Comparison of ENCODE assay signal across 9 cellular contexts in genomic region chr1:32393136-32393535, GRCh38. TPM values are rescaled to one million over a fixed set of nuclear protein-coding genes. Genes with fewer than 3 reads are reported as not detected.
DNase-seq lines count a peak whose midpoint lies in the region; ATAC-seq, FAIRE-seq and TF ChIP-seq lines count a peak whose summit lies in the region.
"Had no signal": no experiment of that assay in that cellular context is flagged by ENCODE, and none has a peak within 500 bp of the region (broad histone marks: within the 10 kb centered on the region; RNA-seq: fewer than 3 reads in every experiment).

No MANE protein-coding gene starts in this region.

- H3K4me2 ChIP-seq in K562 (ENCODE audit: insufficient read depth, low read length), result peak overlapping the region; percentile 93

- H3K4me1 ChIP-seq in right atrium auricular region (peaks cover 0 to 40% of the 10 kb centered on the region in 2 donors), K562 (replicated peaks in 1 of 2; ENCODE audit: control insufficient read depth in 2 of 2, insufficient read depth in 2 of 2, low read length in 2 of 2) (peaks cover 49 to 54% of the 10 kb centered on the region in 2 experiments), mesodermal cell (ENCODE audit: control insufficient read depth, insufficient read depth, low read length, poor library complexity, severe bottlenecking) (peaks cover 15% of the 10 kb centered on the region), body of pancreas (peaks cover 29% of the 10 kb centered on the region)

- no peak for DNase-seq in right atrium auricular region (ENCODE audit: low spot score)
- no peak for DNase-seq in left ventricle myocardium superior
- peak in 1 of 4 experiments; percentile 40 for DNase-seq in K562 (ENCODE audit: extremely low read depth in 1 of 4, low spot score in 3 of 4)
- DNase-seq in OCI-M1 (lab: John Stamatoyannopoulos, UW), result no peak
- no peak for DNase-seq in body of pancreas
- DNase-seq: NCI-H2029 treated with DMSO at 0.1 percent for 48 hours had no signal

- no peak overlapping the region for H2AFZ ChIP-seq in K562 (ENCODE audit: low read depth, low read length)

- no peak for TF ChIP-seq POLR2A in K562 (conservative IDR thresholded peaks at IDR 0.05)
- TF ChIP-seq POLR2A in body of pancreas (IDR thresholded peaks at IDR 0.05), result no peak

- H3K9me3 ChIP-seq in right atrium auricular region (no peaks in the 10 kb centered on the region), K562 (replicated peaks; ENCODE audit: control insufficient read depth, insufficient read depth, low read depth, low read length) (no peaks in the 10 kb centered on the region; the same call in 1 of the 2 replicates), mesodermal cell (ENCODE audit: control insufficient read depth, low read length) (peaks cover 5% of the 10 kb centered on the region), body of pancreas (no peaks in the 10 kb centered on the region)

- in situ Hi-C loops in K562 (cut with MboI), result no loop called here

- TF ChIP-seq CTCF in right atrium auricular region (IDR thresholded peaks at IDR 0.05) (no peak), K562 (IDR thresholded peaks at IDR 0.05 in 2 of 3, conservative IDR thresholded peaks at IDR 0.05 in 1 of 3; ENCODE audit: insufficient read depth in 2 of 3, low read depth in 1 of 3, low read length in 3 of 3) (no peak), body of pancreas (IDR thresholded peaks at IDR 0.05) (no peak)

- no TSS peak for BruUV-seq in K562 (replicated peaks; lab: Mats Ljungman, UMichigan)

- WGBS in K562 (ENCODE audit: insufficient coverage, low coverage, missing lambda C conversion rate), result 7% methylated on average over 1 of the region's 1 CpG
- 100% methylated on average over 1 of the region's 1 CpG for WGBS in mesodermal cell (ENCODE audit: insufficient coverage in 2 of 2), 2 experiments
- WGBS in body of pancreas, 2 donors, result 50 to 69% methylated on average over 1 of the region's 1 CpG

- peaks cover 11% of the 10 kb centered on the region for H3K9me1 ChIP-seq in K562 (ENCODE audit: control insufficient read depth, insufficient read depth, low read length)

- H3K27me3 ChIP-seq in right atrium auricular region (no peaks in the 10 kb centered on the region), K562 (ENCODE audit: control insufficient read depth in 2 of 2, insufficient read depth in 2 of 2, low read length in 2 of 2) (no peaks in the 10 kb centered on the region), body of pancreas (no peaks in the 10 kb centered on the region)

- H3K9ac ChIP-seq in K562 (ENCODE audit: insufficient read depth in 1 of 2, low read depth in 2 of 2, low read length in 2 of 2), result peak overlapping the region; percentile 94 to 99

- POLR2A ChIA-PET in K562 (lab: Yijun Ruan, JAX), result interaction anchor here (0.5 to 7.0 kb wide), 6 partner anchors 8 to 403 kb away, joined by 3 to 47 read pairs (median 6); partner anchors contain the start of genes HDAC1 and MARCKSL1

- ATAC-seq in left ventricle myocardium superior (no peak), K562 (no peak), body of pancreas (no peak), GM21576 (IDR thresholded peaks at IDR 0.05; ENCODE audit: unreplicated experiment) (no peak), HG03025 (IDR thresholded peaks at IDR 0.05; ENCODE audit: low FRiP score, unreplicated experiment) (no peak)

- FAIRE-seq in K562 (lab: Jason Lieb, UNC), result no peak

- CTCF ChIA-PET in K562 (lab: Yijun Ruan, JAX; ENCODE audit: low intra/inter-chr PET ratio), result no interaction called here

- TF ChIP-seq RAD21 in K562 (CRISPR knock-in tag; conservative IDR thresholded peaks at IDR 0.05 in 1 of 2, IDR thresholded peaks at IDR 0.05 in 1 of 2), result no peak

- H3K4me3 ChIP-seq in right atrium auricular region (peak overlapping the region; percentile 57 to 83), K562 (peak overlapping the region; percentile 68), mesodermal cell (ENCODE audit: extremely low read depth, insufficient read depth, low read length, poor library complexity, severe bottlenecking) (peak overlapping the region; percentile 98), body of pancreas (no peak overlapping the region)

- H3K79me2 ChIP-seq in K562 (ENCODE audit: control insufficient read depth, insufficient read depth, low read length), result peaks cover 67% of the 10 kb centered on the region

- intact Hi-C loops in left ventricle myocardium superior (cut with micrococcal nuclease), result no loop called here
- intact Hi-C loops in K562 (cut with micrococcal nuclease), result loop anchor here (2.0 to 5.0 kb wide), 3 partner anchors 42 to 424 kb away; partner anchors contain the start of genes MARCKSL1, S100PBP and YARS1
- intact Hi-C loops in body of pancreas (cut with DNase I), result no loop called here

- peak overlapping the region in 1 of 2 donors; percentile 91 for H3K27ac ChIP-seq in right atrium auricular region
- peak overlapping the region; percentile 95 for H3K27ac ChIP-seq in K562 (ENCODE audit: extremely low read depth, low read depth, low read length)
- H3K27ac ChIP-seq in mesodermal cell (ENCODE audit: low read depth, low read length, severe bottlenecking), result peak overlapping the region; percentile 99
- H3K27ac ChIP-seq in body of pancreas, result peak overlapping the region in 1 of 4 donors; percentile 90

- H3K36me3 ChIP-seq in right atrium auricular region (peaks cover 37% of the 10 kb centered on the region), K562 (ENCODE audit: control insufficient read depth, insufficient read depth, low read length) (peaks cover 44% of the 10 kb centered on the region), mesodermal cell (ENCODE audit: control insufficient read depth, insufficient read depth, low read length) (peaks cover 55% of the 10 kb centered on the region), body of pancreas (replicated peaks in 1 of 2; ENCODE audit: insufficient read depth in 1 of 2, low read depth in 2 of 2) (peaks cover 0 to 8% of the 10 kb centered on the region in 2 donors)

- no peak for TF ChIP-seq EP300 in K562 (IDR thresholded peaks at IDR 0.05; ENCODE audit: low read length)

- H4K20me1 ChIP-seq in K562 (replicated peaks; ENCODE audit: control insufficient read depth, insufficient read depth, low read length), result peaks cover 8% of the 10 kb centered on the region; the same call in 1 of the 2 replicates

RNA-seq across cellular contexts. Expression of gene BSDC1, which starts 1.1 kb away (rescaled TPM):
- total RNA-seq in right atrium auricular region (10 to 100 TPM; 47.1 to 49.7 TPM), left ventricle myocardium superior (40.5 TPM), K562 (2014; rRNA removed) (73.1 and 81.0 TPM in 2 replicates), K562 (2014; rRNA removed; fragmentation: Illumina TruSeq; extraction: Trizol) (60.4 and 68.5 TPM in 2 replicates), K562 (2015; rRNA removed; fragmentation: Illumina TruSeq; extraction: Trizol) (44.0 and 45.1 TPM in 2 replicates), K562 (2021) (73.6 and 84.8 TPM in 2 replicates), body of pancreas (10 to 100 TPM; 53.2 to 83.7 TPM)
- total RNA-seq in K562 (2011; cell fraction: chromatin; rRNA removed; ENCODE audit: low replicate concordance), result 333 and 446 TPM in 2 replicates
- total RNA-seq in K562 (2011; cell fraction: nucleolus; rRNA removed), result 231 TPM in 2 replicates
- total RNA-seq in K562 (2011; cell fraction: nucleoplasm; rRNA removed), result 315 and 386 TPM in 2 replicates
- polyA plus RNA-seq in K562 (2011; rRNA removed) (91.6 and 125 TPM in 2 replicates), K562 (2014; fragmentation: Illumina TruSeq; extraction: Trizol) (92.9 and 96.8 TPM in 2 replicates), K562 (2014; fragmentation: Nextera tagmentation; extraction: Ambion mirVana) (10 to 100 TPM; 10.2 to 14.7 TPM), K562 (2014; rRNA removed) (94.7 and 100 TPM in 2 replicates)
- polyA plus RNA-seq in K562 (2011; cell fraction: cytosol; rRNA removed), result 59.5 and 90.3 TPM in 2 replicates
- polyA plus RNA-seq in K562 (2011; cell fraction: nucleus; rRNA removed), result 211 and 227 TPM in 2 replicates
- polyA plus RNA-seq in K562 (2012), result 57.3 and 88.0 TPM in 2 replicates
- 52.5 and 61.4 TPM in 2 replicates for polyA minus RNA-seq in K562 (2011; rRNA and poly(A)+ RNA removed)
- polyA minus RNA-seq in K562 (2011; cell fraction: cytosol; rRNA and poly(A)+ RNA removed), result 25.3 and 34.6 TPM in 2 replicates
- 62.3 and 95.3 TPM in 2 replicates for polyA minus RNA-seq in K562 (2011; cell fraction: nucleus; rRNA and poly(A)+ RNA removed)
- 57.5 TPM for polyA plus RNA-seq in mesodermal cell (2013, experiment 1 of 2)
- 52.9 TPM for polyA plus RNA-seq in mesodermal cell (2013, experiment 2 of 2)

RNA-seq across cellular contexts. Expression of gene TSSK3, which starts 30.8 kb away (rescaled TPM):
- total RNA-seq in right atrium auricular region, result under 1 TPM; 0.63 to 0.70 TPM
- total RNA-seq in left ventricle myocardium superior, result 2.0 TPM
- total RNA-seq in K562 (2011; cell fraction: chromatin; rRNA removed; ENCODE audit: low replicate concordance), result 22.5 and 34.3 TPM in 2 replicates
- 17.5 and 20.7 TPM in 2 replicates for total RNA-seq in K562 (2011; cell fraction: nucleolus; rRNA removed)
- 28.9 and 47.3 TPM in 2 replicates for total RNA-seq in K562 (2011; cell fraction: nucleoplasm; rRNA removed)
- total RNA-seq in K562 (2014; rRNA removed), result 0.27 and 1.8 TPM in 2 replicates
- total RNA-seq in K562 (2014; rRNA removed; fragmentation: Illumina TruSeq; extraction: Trizol), result 1.9 and 2.5 TPM in 2 replicates
- 2.8 and 4.3 TPM in 2 replicates for total RNA-seq in K562 (2015; rRNA removed; fragmentation: Illumina TruSeq; extraction: Trizol)
- 2.3 and 3.3 TPM in 2 replicates for total RNA-seq in K562 (2021)
- 2.8 and 3.6 TPM in 2 replicates for polyA plus RNA-seq in K562 (2011; rRNA removed)
- 1.4 and 4.1 TPM in 2 replicates for polyA plus RNA-seq in K562 (2011; cell fraction: cytosol; rRNA removed)
- polyA plus RNA-seq in K562 (2011; cell fraction: nucleus; rRNA removed), result 8.9 and 10.3 TPM in 2 replicates
- polyA plus RNA-seq in K562 (2012), result 1.8 and 11.1 TPM in 2 replicates
- 1.6 and 3.2 TPM in 2 replicates for polyA plus RNA-seq in K562 (2014; fragmentation: Illumina TruSeq; extraction: Trizol)
- under 1 TPM; 0.66 to 0.82 TPM for polyA plus RNA-seq in K562 (2014; fragmentation: Nextera tagmentation; extraction: Ambion mirVana)
- 1.9 and 2.2 TPM in 2 replicates for polyA plus RNA-seq in K562 (2014; rRNA removed)
- polyA minus RNA-seq in K562 (2011; rRNA and poly(A)+ RNA removed), result 1.8 and 1.9 TPM in 2 replicates
- not detected in 2 replicates for polyA minus RNA-seq in K562 (2011; cell fraction: cytosol; rRNA and poly(A)+ RNA removed)
- 3.2 and 4.4 TPM in 2 replicates for polyA minus RNA-seq in K562 (2011; cell fraction: nucleus; rRNA and poly(A)+ RNA removed)
- polyA plus RNA-seq in mesodermal cell (2013, experiment 1 of 2), result 0.63 TPM
- 1.3 TPM for polyA plus RNA-seq in mesodermal cell (2013, experiment 2 of 2)
- total RNA-seq in body of pancreas, result 10 to 100 TPM in 1 of 2 donors, 1 to 10 TPM in 1; 1.8 to 12.2 TPM

RNA-seq across cellular contexts. Expression of gene FAM229A, which starts 30.9 kb away (rescaled TPM):
- total RNA-seq in right atrium auricular region (1 to 10 TPM in 1 of 2 donors, under 1 TPM in 1; 0.89 to 7.5 TPM), left ventricle myocardium superior (2.8 TPM), K562 (2014; rRNA removed) (6.7 and 7.4 TPM in 2 replicates), K562 (2014; rRNA removed; fragmentation: Illumina TruSeq; extraction: Trizol) (3.6 and 4.0 TPM in 2 replicates), K562 (2015; rRNA removed; fragmentation: Illumina TruSeq; extraction: Trizol) (2.9 and 3.4 TPM in 2 replicates), K562 (2021) (11.6 and 12.7 TPM in 2 replicates), body of pancreas (10 to 100 TPM in 1 of 2 donors, 1 to 10 TPM in 1; 3.6 to 15.6 TPM)
- 86.3 and 131 TPM in 2 replicates for total RNA-seq in K562 (2011; cell fraction: chromatin; rRNA removed; ENCODE audit: low replicate concordance)
- total RNA-seq in K562 (2011; cell fraction: nucleolus; rRNA removed), result 70.1 and 80.5 TPM in 2 replicates
- total RNA-seq in K562 (2011; cell fraction: nucleoplasm; rRNA removed), result 83.9 and 97.2 TPM in 2 replicates
- polyA plus RNA-seq in K562 (2011; rRNA removed) (10.9 and 18.6 TPM in 2 replicates), K562 (2014; fragmentation: Illumina TruSeq; extraction: Trizol) (9.5 and 9.7 TPM in 2 replicates), K562 (2014; fragmentation: Nextera tagmentation; extraction: Ambion mirVana) (under 1 TPM; 0.04 TPM), K562 (2014; rRNA removed) (17.9 and 21.6 TPM in 2 replicates)
- 7.0 and 9.1 TPM in 2 replicates for polyA plus RNA-seq in K562 (2011; cell fraction: cytosol; rRNA removed)
- polyA plus RNA-seq in K562 (2011; cell fraction: nucleus; rRNA removed), result 76.1 and 118 TPM in 2 replicates
- 9.5 and 33.7 TPM in 2 replicates for polyA plus RNA-seq in K562 (2012)
- polyA minus RNA-seq in K562 (2011; rRNA and poly(A)+ RNA removed), result 4.5 and 5.5 TPM in 2 replicates
- 1.1 and 1.6 TPM in 2 replicates for polyA minus RNA-seq in K562 (2011; cell fraction: cytosol; rRNA and poly(A)+ RNA removed)
- polyA minus RNA-seq in K562 (2011; cell fraction: nucleus; rRNA and poly(A)+ RNA removed), result 13.0 and 14.4 TPM in 2 replicates
- 9.4 TPM for polyA plus RNA-seq in mesodermal cell (2013, experiment 1 of 2)
- 7.3 TPM for polyA plus RNA-seq in mesodermal cell (2013, experiment 2 of 2)

RNA-seq across cellular contexts. Expression of gene MARCKSL1, which starts 57.1 kb away (rescaled TPM):
- total RNA-seq in right atrium auricular region (10 to 100 TPM in 1 of 2 donors, 1 to 10 TPM in 1; 9.5 to 34.5 TPM), left ventricle myocardium superior (15.3 TPM), K562 (2014; rRNA removed) (155 and 188 TPM in 2 replicates), K562 (2014; rRNA removed; fragmentation: Illumina TruSeq; extraction: Trizol) (85.0 and 89.5 TPM in 2 replicates), K562 (2015; rRNA removed; fragmentation: Illumina TruSeq; extraction: Trizol) (99.5 and 102 TPM in 2 replicates), K562 (2021) (236 and 247 TPM in 2 replicates), body of pancreas (10 to 100 TPM; 12.9 to 34.5 TPM)
- 19.8 and 52.7 TPM in 2 replicates for total RNA-seq in K562 (2011; cell fraction: chromatin; rRNA removed; ENCODE audit: low replicate concordance)
- total RNA-seq in K562 (2011; cell fraction: nucleolus; rRNA removed), result 56.5 and 63.0 TPM in 2 replicates
- 61.2 and 72.0 TPM in 2 replicates for total RNA-seq in K562 (2011; cell fraction: nucleoplasm; rRNA removed)
- polyA plus RNA-seq in K562 (2011; rRNA removed) (202 and 216 TPM in 2 replicates), K562 (2014; fragmentation: Illumina TruSeq; extraction: Trizol) (325 and 361 TPM in 2 replicates), K562 (2014; fragmentation: Nextera tagmentation; extraction: Ambion mirVana) (10 to 100 TPM; 14.7 to 14.8 TPM), K562 (2014; rRNA removed) (256 and 262 TPM in 2 replicates)
- 300 and 303 TPM in 2 replicates for polyA plus RNA-seq in K562 (2011; cell fraction: cytosol; rRNA removed)
- 63.0 and 65.4 TPM in 2 replicates for polyA plus RNA-seq in K562 (2011; cell fraction: nucleus; rRNA removed)
- 99.2 and 141 TPM in 2 replicates for polyA plus RNA-seq in K562 (2012)
- polyA minus RNA-seq in K562 (2011; rRNA and poly(A)+ RNA removed), result 110 and 133 TPM in 2 replicates
- polyA minus RNA-seq in K562 (2011; cell fraction: cytosol; rRNA and poly(A)+ RNA removed), result 77.4 and 89.7 TPM in 2 replicates
- 30.2 and 47.4 TPM in 2 replicates for polyA minus RNA-seq in K562 (2011; cell fraction: nucleus; rRNA and poly(A)+ RNA removed)
- 438 TPM for polyA plus RNA-seq in mesodermal cell (2013, experiment 1 of 2)
- 367 TPM for polyA plus RNA-seq in mesodermal cell (2013, experiment 2 of 2)

Comparison
In these comparisons a context has a peak if more than half of its experiments do, and no peak if none do; other contexts are left out.
1. H3K4me3 ChIP-seq: peak in right atrium auricular region (2 of 2), K562 (single experiment) and mesodermal cell (single experiment); none in body of pancreas (0 of 2).